In genomic region chr7:85699482-85699881, GRCh38 we compare ENCODE assay signal across 17 cellular contexts.
"Had no signal": no experiment of that assay in that cellular context is flagged by ENCODE, and none has a peak within 500 bp of the region (broad histone marks: within the 10 kb centered on the region; RNA-seq: fewer than 3 reads in every experiment).

No MANE protein-coding gene starts in this region.

- H3K9me3 ChIP-seq: heart right ventricle, right atrium auricular region, sigmoid colon, testis, tibial nerve had no signal

- H3K4me1 ChIP-seq: heart right ventricle, right atrium auricular region, testis, tibial nerve had no signal

- H3K4me3 ChIP-seq: heart right ventricle, right atrium auricular region, sigmoid colon, skin epidermis, testis, tibial nerve had no signal

- H3K27ac ChIP-seq: heart right ventricle, right atrium auricular region, sigmoid colon, skin epidermis, testis, tibial nerve had no signal

- ATAC-seq: esophagus mucosa; heart right ventricle; naive thymus-derived CD4-positive, alpha-beta T cell; stimulated activated naive B cell treated with anti-CD40 and anti-IgM and Interleukin-4, amounts not matched to agents 10 μg/mL and 1 μg/mL and 100 μg/mL, for 72 hours; stimulated activated naive CD8-positive, alpha-beta T cell treated with anti-CD3 and anti-CD28 coated beads, Interleukin-15, amount 100 ng/mL, for 72 hours had no signal

- H3K27me3 ChIP-seq: heart right ventricle, right atrium auricular region, sigmoid colon, testis, tibial nerve had no signal

- DNase-seq: effector memory CD4-positive, alpha-beta T cell; heart right ventricle; hypothalamus; kidney glomerular epithelial cell; naive thymus-derived CD4-positive, alpha-beta T cell; nephron progenitor cell; posterior cingulate gyrus; sigmoid colon; stimulated activated CD4-positive, alpha-beta T cell treated with anti-CD3 and anti-CD28 coated beads, Interleukin-2, amount 100 ng/mL, for 24 hours; stimulated activated CD4-positive, alpha-beta T cell treated with anti-CD3 and anti-CD28 coated beads, Interleukin-4, amount 100 ng/mL, for 4 hours; stimulated activated naive B cell treated with anti-CD40 and anti-IgM and Interleukin-4, amounts not matched to agents 10 μg/mL and 1 μg/mL and 100 μg/mL, for 72 hours; stimulated activated naive CD8-positive, alpha-beta T cell treated with anti-CD3 and anti-CD28 coated beads, Interleukin-15, amount 100 ng/mL, for 72 hours; testis had no signal

- H3K36me3 ChIP-seq: heart right ventricle, right atrium auricular region, sigmoid colon, tibial nerve had no signal
